In genomic region chr19:5129691-5130090, GRCh38 we compare ENCODE assay signal across 10 cellular contexts.
DNase-seq lines count a peak whose midpoint lies in the region; ATAC-seq, FAIRE-seq and TF ChIP-seq lines count a peak whose summit lies in the region.
"Had no signal": no experiment of that assay in that cellular context is flagged by ENCODE, and none has a peak within 500 bp of the region (broad histone marks: within the 10 kb centered on the region; RNA-seq: fewer than 3 reads in every experiment).

No MANE protein-coding gene starts in this region.

- H3K4me3 ChIP-seq in BLaER1 (no peak overlapping the region), dorsolateral prefrontal cortex (no peak overlapping the region)
- no peak overlapping the region for H3K4me3 ChIP-seq in naive thymus-derived CD4-positive, alpha-beta T cell (ENCODE audit: low read length)

- H3K27ac ChIP-seq in BLaER1 (no peak overlapping the region), dorsolateral prefrontal cortex (peak overlapping the region in 1 of 59 donors; percentile 25)
- peak overlapping the region; percentile 84 for H3K27ac ChIP-seq in naive thymus-derived CD4-positive, alpha-beta T cell (ENCODE audit: low read depth, low read length)

- H3K4me1 Mint-ChIP-seq in naive thymus-derived CD4-positive, alpha-beta T cell: peaks cover 4 to 42% (median 22%) of the 10 kb centered on the region in 7 donors
- H3K4me1 Mint-ChIP-seq in activated T-helper 1 cell treated with anti-CD3 and anti-CD28 coated beads, Interleukin-12 subunit alpha, Interleukin-12 subunit beta, Interleukin-2, Interleukin-4 antibody, amounts not matched to agents 30 ng/mL and 10 ng/mL and 1 ng/mL, durations not matched to agents 14 hours and 24 hours and 36 hours (ENCODE audit: low read depth): peaks cover 10% of the 10 kb centered on the region

- DNase-seq in GM12891 (ENCODE audit: insufficient read length, low spot score) (no peak), dorsolateral prefrontal cortex (no peak), NCI-H187 (lab: John Stamatoyannopoulos, UW) (no peak)
- DNase-seq in activated naive CD4-positive, alpha-beta T cell treated with anti-CD3 and anti-CD28 coated beads, Interleukin-2, amount 50 U/mL, for 72 hours (ENCODE audit: low spot score in 2 of 2): no peak
- no peak for DNase-seq in naive thymus-derived CD4-positive, alpha-beta T cell
- no peak for DNase-seq in activated T-helper 1 cell treated with anti-CD3 and anti-CD28 coated beads, Interleukin-12 subunit alpha, Interleukin-12 subunit beta, Interleukin-2, Interleukin-4 antibody, amounts not matched to agents 30 ng/mL and 10 ng/mL and 1 ng/mL, durations not matched to agents 14 hours and 24 hours and 36 hours (ENCODE audit: low spot score)

- POLR2A ChIA-PET in naive thymus-derived CD4-positive, alpha-beta T cell (lab: Charles Lee): no interaction called here

- no peaks in the 10 kb centered on the region for H3K9me3 ChIP-seq in BLaER1
- no peaks in the 10 kb centered on the region for H3K9me3 ChIP-seq in naive thymus-derived CD4-positive, alpha-beta T cell (ENCODE audit: control insufficient read depth in 2 of 3, low read length in 3 of 3)

- no peak for ATAC-seq in activated naive CD4-positive, alpha-beta T cell treated with anti-CD3 and anti-CD28 coated beads, Interleukin-2, amount 50 U/mL, for 72 hours
- no peak for ATAC-seq in naive thymus-derived CD4-positive, alpha-beta T cell
- ATAC-seq in HG02571 (IDR thresholded peaks at IDR 0.05; ENCODE audit: unreplicated experiment): no peak
- ATAC-seq: left colon had no signal

- peak overlapping the region; percentile 85 for H3K4me2 ChIP-seq in BLaER1

- no peaks in the 10 kb centered on the region for H3K27me3 ChIP-seq in BLaER1
- H3K27me3 ChIP-seq in naive thymus-derived CD4-positive, alpha-beta T cell (ENCODE audit: control insufficient read depth in 2 of 2, insufficient read depth in 2 of 2, low read length in 2 of 2): no peaks in the 10 kb centered on the region
- no peaks in the 10 kb centered on the region for H3K27me3 ChIP-seq in dorsolateral prefrontal cortex

- peak; percentile 61 for FAIRE-seq in GM12891 (lab: Jason Lieb, UNC)
- FAIRE-seq: endometrium had no signal

- H3K36me3 Mint-ChIP-seq in activated naive CD4-positive, alpha-beta T cell treated with anti-CD3 and anti-CD28 coated beads, Interleukin-2, amount 50 U/mL, for 72 hours: no peaks in the 10 kb centered on the region
- H3K36me3 Mint-ChIP-seq in naive thymus-derived CD4-positive, alpha-beta T cell: peaks cover 0 to 9% (median 0%) of the 10 kb centered on the region in 5 donors
- H3K36me3 Mint-ChIP-seq in activated T-helper 1 cell treated with anti-CD3 and anti-CD28 coated beads, Interleukin-12 subunit alpha, Interleukin-12 subunit beta, Interleukin-2, Interleukin-4 antibody, amounts not matched to agents 30 ng/mL and 10 ng/mL and 1 ng/mL, durations not matched to agents 14 hours and 24 hours and 36 hours (ENCODE audit: low read depth): peaks cover 1% of the 10 kb centered on the region

- peaks cover 97% of the 10 kb centered on the region for H4K20me1 ChIP-seq in BLaER1

- TF ChIP-seq POLR2A in GM12891 (IDR thresholded peaks at IDR 0.05; ENCODE audit: low read depth, low read length): no peak

- peaks cover 28% of the 10 kb centered on the region for H3K36me3 ChIP-seq in BLaER1
- H3K36me3 ChIP-seq in naive thymus-derived CD4-positive, alpha-beta T cell (ENCODE audit: control insufficient read depth in 2 of 3, insufficient read depth in 3 of 3, low read length in 3 of 3): peaks cover 0 to 18% (median 0%) of the 10 kb centered on the region in 3 experiments

- peaks cover 83% of the 10 kb centered on the region for H3K4me1 ChIP-seq in BLaER1
- H3K4me1 ChIP-seq in naive thymus-derived CD4-positive, alpha-beta T cell (ENCODE audit: control insufficient read depth in 2 of 2, insufficient read depth in 2 of 2, low read length in 2 of 2): peaks cover 0 to 32% of the 10 kb centered on the region in 2 donors

- peak overlapping the region; percentile 93 to 95 for H3K27ac Mint-ChIP-seq in activated naive CD4-positive, alpha-beta T cell treated with anti-CD3 and anti-CD28 coated beads, Interleukin-2, amount 50 U/mL, for 72 hours
- H3K27ac Mint-ChIP-seq in naive thymus-derived CD4-positive, alpha-beta T cell: peak overlapping the region in 7 of 9 donors; percentile 85 to 97 (median 93)
- H3K27ac Mint-ChIP-seq in activated T-helper 1 cell treated with anti-CD3 and anti-CD28 coated beads, Interleukin-12 subunit alpha, Interleukin-12 subunit beta, Interleukin-2, Interleukin-4 antibody, amounts not matched to agents 30 ng/mL and 10 ng/mL and 1 ng/mL, durations not matched to agents 14 hours and 24 hours and 36 hours: no peak overlapping the region

- H3K9ac ChIP-seq in BLaER1: no peak overlapping the region

- no peak for TF ChIP-seq CTCF in dorsolateral prefrontal cortex (IDR thresholded peaks at IDR 0.05 in 54 of 56, conservative IDR thresholded peaks at IDR 0.05 in 2 of 56; ENCODE audit: low read depth in 1 of 56, partially characterized antibody in 56 of 56)

- peak overlapping the region in 9 of 10 donors; percentile 53 to 90 (median 77) for H3K4me3 Mint-ChIP-seq in naive thymus-derived CD4-positive, alpha-beta T cell
- H3K4me3 Mint-ChIP-seq in activated T-helper 1 cell treated with anti-CD3 and anti-CD28 coated beads, Interleukin-12 subunit alpha, Interleukin-12 subunit beta, Interleukin-2, Interleukin-4 antibody, amounts not matched to agents 30 ng/mL and 10 ng/mL and 1 ng/mL, durations not matched to agents 14 hours and 24 hours and 36 hours: no peak overlapping the region

- H3K27me3 Mint-ChIP-seq in naive thymus-derived CD4-positive, alpha-beta T cell: no peaks in the 10 kb centered on the region
- no peaks in the 10 kb centered on the region for H3K27me3 Mint-ChIP-seq in activated T-helper 1 cell treated with anti-CD3 and anti-CD28 coated beads, Interleukin-12 subunit alpha, Interleukin-12 subunit beta, Interleukin-2, Interleukin-4 antibody, amounts not matched to agents 30 ng/mL and 10 ng/mL and 1 ng/mL, durations not matched to agents 14 hours and 24 hours and 36 hours (ENCODE audit: insufficient read depth)

- H3K9me3 Mint-ChIP-seq in activated naive CD4-positive, alpha-beta T cell treated with anti-CD3 and anti-CD28 coated beads, Interleukin-2, amount 50 U/mL, for 72 hours: no peaks in the 10 kb centered on the region
- no peaks in the 10 kb centered on the region for H3K9me3 Mint-ChIP-seq in naive thymus-derived CD4-positive, alpha-beta T cell
- H3K9me3 Mint-ChIP-seq in activated T-helper 1 cell treated with anti-CD3 and anti-CD28 coated beads, Interleukin-12 subunit alpha, Interleukin-12 subunit beta, Interleukin-2, Interleukin-4 antibody, amounts not matched to agents 30 ng/mL and 10 ng/mL and 1 ng/mL, durations not matched to agents 14 hours and 24 hours and 36 hours: no peaks in the 10 kb centered on the region

- CTCF ChIA-PET in naive thymus-derived CD4-positive, alpha-beta T cell (lab: Charles Lee): no interaction called here

- intact Hi-C loops in naive thymus-derived CD4-positive, alpha-beta T cell (cut with micrococcal nuclease): no loop called here
- intact Hi-C loops in activated T-helper 1 cell treated with anti-CD3 and anti-CD28 coated beads, Interleukin-12 subunit alpha, Interleukin-12 subunit beta, Interleukin-2, Interleukin-4 antibody, amounts not matched to agents 30 ng/mL and 10 ng/mL and 1 ng/mL, durations not matched to agents 14 hours and 24 hours and 36 hours (cut with micrococcal nuclease): no loop called here
- intact Hi-C loops in dorsolateral prefrontal cortex (cut with DNase I): no loop called here

TF ChIP-seq in GM12891, 5 proteins besides CTCF, POLR2A, EP300 and RAD21:
- TF ChIP-seq POLR2AphosphoS5 (IDR thresholded peaks at IDR 0.05; ENCODE audit: low read depth, low read length) (no peak), PAX5 (IDR thresholded peaks at IDR 0.05; ENCODE audit: insufficient read depth, low read length, severe bottlenecking) (no peak), POU2F2 (IDR thresholded peaks at IDR 0.05; ENCODE audit: low read depth, low read length) (no peak), TAF1 (IDR thresholded peaks at IDR 0.05; ENCODE audit: low read depth, low read length) (no peak), SPI1 (IDR thresholded peaks at IDR 0.05; ENCODE audit: low read depth, low read length) (no peak)
